ENCODE assay signal across 18 cellular contexts in genomic region chr21:40373760-40374159, GRCh38.
"Had no signal": no experiment of that assay in that cellular context is flagged by ENCODE, and none has a peak within 500 bp of the region (broad histone marks: within the 10 kb centered on the region; RNA-seq: fewer than 3 reads in every experiment).

No MANE protein-coding gene starts in this region.

- ATAC-seq: effector memory CD8-positive, alpha-beta T cell; left colon; left ventricle myocardium superior; naive thymus-derived CD4-positive, alpha-beta T cell had no signal

- DNase-seq: cortex of kidney; effector memory CD8-positive, alpha-beta T cell; esophagus squamous epithelium; foreskin melanocyte; head of caudate nucleus; left colon; left ventricle myocardium superior; mesendoderm; naive thymus-derived CD4-positive, alpha-beta T cell; nephron progenitor cell; posterior cingulate gyrus; sigmoid colon; stimulated activated naive CD4-positive, alpha-beta T cell treated with Interleukin-2 at 50 U/mL for 16 hours; trophoblast cell had no signal

- H3K27ac ChIP-seq: esophagus squamous epithelium, hepatocyte, neutrophil, right atrium auricular region, sigmoid colon, skin epidermis had no signal
